ENCODE assay signal across 8 cellular contexts in genomic region chr1:6625579-6626149, GRCh38. TPM values are rescaled to one million over a fixed set of nuclear protein-coding genes. Genes with fewer than 3 reads are reported as not detected.
DNase-seq lines count a peak whose midpoint lies in the region; ATAC-seq, FAIRE-seq and TF ChIP-seq lines count a peak whose summit lies in the region.

No MANE protein-coding gene starts in this region.

- peak overlapping the region; percentile 89 for H3K4me3 ChIP-seq in KMS-11 (IDR thresholded peaks at IDR 0.05; ENCODE audit: insufficient read depth, low read depth, low read length)
- peak overlapping the region; percentile 87 to 88 for H3K4me3 ChIP-seq in ascending aorta
- H3K4me3 ChIP-seq in iPS-18c (ENCODE audit: insufficient read depth, low read depth, low read length), result peak overlapping the region; percentile 82

- no peaks in the 10 kb centered on the region for H3K9me3 Mint-ChIP-seq in stimulated activated effector memory CD8-positive, alpha-beta T cell treated with anti-CD3 and anti-CD28 coated beads, Interleukin-12 subunit alpha, Interleukin-12 subunit beta, amount 100 ng/mL, for 72 hours

- H3K27ac ChIP-seq in KMS-11 (0 out of 2 replicates have a peak overlapping the region, but pooled peaks have one; percentile 9), ascending aorta (peak overlapping the region; percentile 80 to 92)

- peaks cover 13% of the 10 kb centered on the region for H3K79me2 ChIP-seq in KMS-11 (ENCODE audit: insufficient read depth, low read depth)

- TF ChIP-seq POLR2A in H54 (IDR thresholded peaks at IDR 0.05; ENCODE audit: low read depth, low read length), result no peak

- TF ChIP-seq CTCF in KMS-11 (conservative IDR thresholded peaks at IDR 0.05; ENCODE audit: low read depth, low read length), result no peak
- TF ChIP-seq CTCF in ascending aorta (IDR thresholded peaks at IDR 0.05), result no peak

- H3K9ac ChIP-seq in KMS-11, result peak overlapping the region; percentile 66; the same call in 1 of the 2 replicates

- peaks cover 25% of the 10 kb centered on the region for H3K4me1 ChIP-seq in KMS-11 (ENCODE audit: low read depth, poor library complexity, severe bottlenecking)
- peaks cover 4 to 14% of the 10 kb centered on the region in 2 donors for H3K4me1 ChIP-seq in ascending aorta

- peaks cover 6% of the 10 kb centered on the region; the same call in 1 of the 2 replicates for H3K36me3 ChIP-seq in KMS-11 (ENCODE audit: insufficient read depth)
- peaks cover 41 to 54% of the 10 kb centered on the region in 2 donors for H3K36me3 ChIP-seq in ascending aorta

- H3K27ac Mint-ChIP-seq in stimulated activated effector memory CD8-positive, alpha-beta T cell treated with anti-CD3 and anti-CD28 coated beads, Interleukin-12 subunit alpha, Interleukin-12 subunit beta, amount 100 ng/mL, for 72 hours, result peak overlapping the region; percentile 87

- H3K9me3 ChIP-seq in ascending aorta (no peaks in the 10 kb centered on the region), iPS-18c (ENCODE audit: control insufficient read depth, insufficient read depth, low read length) (no peaks in the 10 kb centered on the region)

- peaks cover 48% of the 10 kb centered on the region for H3K4me1 Mint-ChIP-seq in stimulated activated effector memory CD8-positive, alpha-beta T cell treated with anti-CD3 and anti-CD28 coated beads, Interleukin-12 subunit alpha, Interleukin-12 subunit beta, amount 100 ng/mL, for 72 hours

- no peaks in the 10 kb centered on the region for H3K27me3 ChIP-seq in KMS-11 (ENCODE audit: insufficient read depth, low read depth)
- H3K27me3 ChIP-seq in ascending aorta, result no peaks in the 10 kb centered on the region

- H2AFZ ChIP-seq in KMS-11 (ENCODE audit: low read depth), result peak overlapping the region; percentile 61

- no peaks in the 10 kb centered on the region for H4K20me1 ChIP-seq in KMS-11 (ENCODE audit: insufficient read depth)

- peaks cover 71% of the 10 kb centered on the region for H3K36me3 Mint-ChIP-seq in stimulated activated effector memory CD8-positive, alpha-beta T cell treated with anti-CD3 and anti-CD28 coated beads, Interleukin-12 subunit alpha, Interleukin-12 subunit beta, amount 100 ng/mL, for 72 hours

- H3K4me3 Mint-ChIP-seq in stimulated activated effector memory CD8-positive, alpha-beta T cell treated with anti-CD3 and anti-CD28 coated beads, Interleukin-12 subunit alpha, Interleukin-12 subunit beta, amount 100 ng/mL, for 72 hours, result peak overlapping the region; percentile 77

- no peak for FAIRE-seq in H54 (lab: Jason Lieb, UNC)

- ATAC-seq in GM18868 (IDR thresholded peaks at IDR 0.05; ENCODE audit: unreplicated experiment), result peak; percentile 7
- ATAC-seq in stimulated activated effector memory CD8-positive, alpha-beta T cell treated with anti-CD3 and anti-CD28 coated beads, Interleukin-12 subunit alpha, Interleukin-12 subunit beta, amount 100 ng/mL, for 72 hours, result peak; percentile 61

- intact Hi-C loops in ascending aorta (cut with DNase I), result loop anchor here (1.0 to 10.0 kb wide), 4 partner anchors 12 to 79 kb away; partner anchors contain the start of genes DNAJC11 and PHF13

- DNase-seq in A172 (ENCODE audit: low spot score) (peak; percentile 28), ascending aorta (ENCODE audit: low spot score in 2 of 2) (no peak), NCI-H187 (lab: John Stamatoyannopoulos, UW) (no peak), H54 (ENCODE audit: insufficient read length, low spot score) (no peak)
- DNase-seq in stimulated activated effector memory CD8-positive, alpha-beta T cell treated with anti-CD3 and anti-CD28 coated beads, Interleukin-12 subunit alpha, Interleukin-12 subunit beta, amount 100 ng/mL, for 72 hours (ENCODE audit: low spot score in 2 of 2), result no peak

- H3K4me2 ChIP-seq in KMS-11, result peak overlapping the region; percentile 78

RNA-seq across cellular contexts. Expression of gene THAP3, which starts 1.0 kb away (rescaled TPM):
- total RNA-seq in A172 (2014; rRNA removed; shearing (Covaris generic)), result 18.1 and 21.3 TPM in 2 replicates
- total RNA-seq in ascending aorta, result 9.3 TPM

RNA-seq across cellular contexts. Expression of gene PHF13, which starts 12.1 kb away (rescaled TPM):
- total RNA-seq in A172 (2014; rRNA removed; shearing (Covaris generic)), result 6.2 and 8.4 TPM in 2 replicates
- 1.5 TPM for total RNA-seq in ascending aorta

RNA-seq across cellular contexts. Expression of gene KLHL21, which starts 23.0 kb away (rescaled TPM):
- 16.0 and 18.2 TPM in 2 replicates for total RNA-seq in A172 (2014; rRNA removed; shearing (Covaris generic))
- total RNA-seq in ascending aorta, result 147 TPM

RNA-seq across cellular contexts. Expression of gene ZBTB48, which starts 45.9 kb away (rescaled TPM):
- total RNA-seq in A172 (2014; rRNA removed; shearing (Covaris generic)), result 7.6 and 12.6 TPM in 2 replicates
- total RNA-seq in ascending aorta, result 106 TPM
